In genomic region chr14:105249175-105250007, GRCh38 we compare ENCODE assay signal across 2 cellular contexts.
TF ChIP-seq lines count a peak whose summit lies in the region.

No MANE protein-coding gene starts in this region.

TF ChIP-seq in endothelial cell of umbilical vein, 7 proteins besides CTCF, POLR2A, EP300 and RAD21:
- TF ChIP-seq GATA2 (IDR thresholded peaks at IDR 0.05; ENCODE audit: insufficient read depth, insufficient read length, low read depth, low read length) = no peak
- no peak for TF ChIP-seq MAX (IDR thresholded peaks at IDR 0.05; ENCODE audit: insufficient read depth, insufficient read length)
- no peak for TF ChIP-seq EZH2 (IDR thresholded peaks at IDR 0.05; ENCODE audit: borderline replicate concordance, low read depth, low read length, severe bottlenecking)
- no peak for TF ChIP-seq JUN (IDR thresholded peaks at IDR 0.05; ENCODE audit: borderline replicate concordance, insufficient read depth, insufficient read length, low read depth)
- no peak for TF ChIP-seq POLR2AphosphoS5 (IDR thresholded peaks at IDR 0.05; ENCODE audit: insufficient read depth, low read depth, low read length)
- no peak for TF ChIP-seq FOS (IDR thresholded peaks at IDR 0.05; ENCODE audit: borderline replicate concordance, insufficient read depth, low read length)
- TF ChIP-seq MYC (IDR thresholded peaks at IDR 0.05; ENCODE audit: low read depth, low read length) = no peak

TF ChIP-seq in neural cell, 6 proteins besides CTCF, POLR2A, EP300 and RAD21 (continued from another document):
- TF ChIP-seq TAF1 (IDR thresholded peaks at IDR 0.05; ENCODE audit: low read depth) (no peak), REST (IDR thresholded peaks at IDR 0.05; ENCODE audit: borderline replicate concordance) (no peak), SMC3 (conservative IDR thresholded peaks at IDR 0.05; ENCODE audit: poor library complexity) (no peak), MXI1 (conservative IDR thresholded peaks at IDR 0.05; ENCODE audit: poor library complexity, severe bottlenecking) (no peak)
